ENCODE assay signal across 8 cellular contexts in the genomic region with DNA sequence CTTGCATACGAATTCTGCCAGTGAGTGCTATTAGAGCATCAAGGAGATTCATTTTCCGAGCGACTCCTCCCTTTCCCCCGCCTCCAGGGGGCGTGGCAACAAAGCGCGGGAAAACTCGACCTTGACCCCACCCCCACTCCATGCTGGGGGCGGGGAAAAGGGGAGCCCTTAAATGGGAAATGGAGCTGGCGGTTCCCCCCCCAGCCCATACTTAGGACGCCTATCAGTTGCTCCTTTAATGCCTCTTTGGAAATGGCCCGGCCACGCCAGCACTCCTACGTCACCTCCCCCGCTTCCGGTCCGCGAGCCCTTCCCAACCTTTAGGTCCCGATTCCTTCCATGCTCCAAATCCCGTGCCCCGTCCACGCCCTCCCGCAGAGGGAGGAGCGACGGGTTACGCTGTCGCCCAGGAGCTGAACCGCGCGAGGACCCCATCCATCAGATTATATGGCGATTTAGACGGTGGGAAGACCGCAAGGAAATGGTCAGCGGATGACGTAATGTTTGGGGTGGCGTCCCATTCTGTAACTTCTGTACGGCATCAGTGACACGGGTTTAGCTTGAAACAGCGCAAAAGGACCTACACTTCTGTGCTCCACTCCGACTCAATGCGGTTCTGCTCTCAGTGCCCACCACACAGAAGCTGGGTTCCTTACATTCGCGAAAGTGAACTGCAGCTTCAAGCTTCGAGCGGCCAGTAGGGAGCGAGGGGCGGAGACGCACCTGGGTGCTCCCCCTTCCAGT. TPM values are rescaled to one million over a fixed set of nuclear protein-coding genes. Genes with fewer than 3 reads are reported as not detected.
DNase-seq lines count a peak whose midpoint lies in the region; ATAC-seq and TF ChIP-seq lines count a peak whose summit lies in the region.

No MANE protein-coding gene starts in this region.

- peak overlapping the region; percentile 66 for H3K4me3 ChIP-seq in Jurkat, Clone E6-1 (ENCODE audit: low read length)
- peak overlapping the region; percentile 72 for H3K4me3 ChIP-seq in PC-3 (ENCODE audit: low read length)
- peak overlapping the region; percentile 93 for H3K4me3 ChIP-seq in mucosa of rectum (ENCODE audit: low read length in 2 of 2)

- intact Hi-C loops in PC-3 (cut with micrococcal nuclease) = loop anchor here (1.0 to 5.0 kb wide), 2 partner anchors 61 to 85 kb away; no protein-coding TSS in a partner anchor

- peak; percentile 100 for DNase-seq in DMS 273 treated with DMSO at 0.1 percent for 48 hours (lab: John Stamatoyannopoulos, UW)
- peak; percentile 96 for DNase-seq in Jurkat, Clone E6-1 (ENCODE audit: low read depth, low spot score)
- DNase-seq in PC-3 = peak; percentile 99
- peak; percentile 99 for DNase-seq in activated T-cell treated with anti-CD3 and anti-CD28 coated beads, Interleukin-2, amount 50 U/mL, for 24 hours
- DNase-seq in erythroblast (lab: John Stamatoyannopoulos, UW) = peak; percentile 99
- peak; percentile 86 to 95 for DNase-seq in stimulated activated CD8-positive, alpha-beta memory T cell treated with anti-CD3 and anti-CD28 coated beads, Interleukin-4, amount 100 ng/mL, for 4 hours (ENCODE audit: low read depth in 2 of 2, low spot score in 1 of 2)

- H3K27ac Mint-ChIP-seq in activated T-cell treated with anti-CD3 and anti-CD28 coated beads, Interleukin-2, amount 50 U/mL, for 24 hours = peak overlapping the region; percentile 99

- no peaks in the 10 kb centered on the region for H4K20me1 ChIP-seq in PC-3 (ENCODE audit: low read length)

- H3K9me3 Mint-ChIP-seq in activated T-cell treated with anti-CD3 and anti-CD28 coated beads, Interleukin-2, amount 50 U/mL, for 24 hours = no peaks in the 10 kb centered on the region

- H3K4me2 ChIP-seq in PC-3 (ENCODE audit: low read length) = peak overlapping the region; percentile 89

- no peaks in the 10 kb centered on the region for H3F3A ChIP-seq in PC-3 (ENCODE audit: low read length, unreplicated experiment)

- peak overlapping the region; percentile 92 for H2AFZ ChIP-seq in PC-3 (ENCODE audit: low read length)

- no peak for TF ChIP-seq CTCF in PC-3 (conservative IDR thresholded peaks at IDR 0.05; ENCODE audit: low read depth, low read length)

- CTCF ChIA-PET in PC-3 (lab: Charles Lee) = interaction anchor here (0.5 to 1.3 kb wide), 9 partner anchors 20 to 555 kb away, joined by 3 to 10 read pairs (median 4); a partner anchor contains a TSS

- POLR2A ChIA-PET in PC-3 (lab: Charles Lee; ENCODE audit: unreplicated experiment) = interaction anchor here (0.6 to 0.8 kb wide), 7 partner anchors 19 to 730 kb away, joined by 4 to 10 read pairs (median 6); no protein-coding TSS in a partner anchor

- no peaks in the 10 kb centered on the region for H3K27me3 Mint-ChIP-seq in activated T-cell treated with anti-CD3 and anti-CD28 coated beads, Interleukin-2, amount 50 U/mL, for 24 hours

- H3K4me3 Mint-ChIP-seq in activated T-cell treated with anti-CD3 and anti-CD28 coated beads, Interleukin-2, amount 50 U/mL, for 24 hours = peak overlapping the region; percentile 96

- TF ChIP-seq POLR2A in erythroblast (IDR thresholded peaks at IDR 0.05; ENCODE audit: low read length) = peak; percentile 85

- peak; percentile 27 for ATAC-seq in GM21619 (IDR thresholded peaks at IDR 0.05; ENCODE audit: unreplicated experiment)
- ATAC-seq in PC-3 = peak; percentile 51

- peaks cover 46% of the 10 kb centered on the region for H3K4me1 Mint-ChIP-seq in activated T-cell treated with anti-CD3 and anti-CD28 coated beads, Interleukin-2, amount 50 U/mL, for 24 hours (ENCODE audit: low read depth)

- H3K27ac ChIP-seq in PC-3 (ENCODE audit: low read length) (peak overlapping the region; percentile 88), mucosa of rectum (ENCODE audit: low read depth in 2 of 2, low read length in 2 of 2) (peak overlapping the region; percentile 99 to 100)

- H3K79me2 ChIP-seq in PC-3 (ENCODE audit: low read length) = peaks cover 24% of the 10 kb centered on the region

- peaks cover 16% of the 10 kb centered on the region for H3K4me1 ChIP-seq in PC-3 (ENCODE audit: insufficient read depth, low read length)
- H3K4me1 ChIP-seq in mucosa of rectum (ENCODE audit: control insufficient read depth in 2 of 2, insufficient read depth in 2 of 2, low read length in 2 of 2) = peaks cover 11 to 16% of the 10 kb centered on the region in 2 donors

- BruUV-seq in PC-3 (replicated peaks; lab: Mats Ljungman, UMichigan) = TSS peak; percentile 95

- peaks cover 38% of the 10 kb centered on the region for H3K36me3 Mint-ChIP-seq in activated T-cell treated with anti-CD3 and anti-CD28 coated beads, Interleukin-2, amount 50 U/mL, for 24 hours (ENCODE audit: low read depth)

- H3K36me3 ChIP-seq in PC-3 (ENCODE audit: low read depth, low read length) (peaks cover 3% of the 10 kb centered on the region; the same call in 1 of the 2 replicates), mucosa of rectum (ENCODE audit: control insufficient read depth in 2 of 2, insufficient read depth in 2 of 2, low read length in 2 of 2) (peaks cover 7 to 9% of the 10 kb centered on the region in 2 donors)

- H3K9me3 ChIP-seq in PC-3 (ENCODE audit: low read length) (no peaks in the 10 kb centered on the region), mucosa of rectum (ENCODE audit: control insufficient read depth in 2 of 2, low read length in 2 of 2) (no peaks in the 10 kb centered on the region)

- H3K9me2 ChIP-seq in PC-3 (replicated peaks; ENCODE audit: low read length) = no peaks in the 10 kb centered on the region

- peak overlapping the region; percentile 83 for H3K9ac ChIP-seq in PC-3 (ENCODE audit: low read length)
- H3K9ac ChIP-seq in mucosa of rectum (ENCODE audit: low read depth in 1 of 2, low read length in 2 of 2) = peak overlapping the region; percentile 82 to 99

- no peaks in the 10 kb centered on the region for H3K27me3 ChIP-seq in PC-3 (ENCODE audit: low read length)
- no peaks in the 10 kb centered on the region for H3K27me3 ChIP-seq in mucosa of rectum (ENCODE audit: control insufficient read depth in 2 of 2, insufficient read depth in 2 of 2, low read length in 2 of 2)

RNA-seq across cellular contexts. Expression of a gene that starts 0.7 kb away (rescaled TPM):
- 14.6 TPM for polyA plus RNA-seq in Jurkat, Clone E6-1 (2012; ENCODE audit: insufficient read depth, insufficient read length)
- 24.6 and 30.3 TPM in 2 replicates for total RNA-seq in PC-3 (2014; rRNA removed)

RNA-seq across cellular contexts. Expression of a gene that starts 26.9 kb away (rescaled TPM):
- polyA plus RNA-seq in Jurkat, Clone E6-1 (2012; ENCODE audit: insufficient read depth, insufficient read length) = 385 TPM
- total RNA-seq in PC-3 (2014; rRNA removed) = 404 and 469 TPM in 2 replicates

RNA-seq across cellular contexts. Expression of a gene that starts 45.8 kb away (rescaled TPM):
- 45.5 TPM for polyA plus RNA-seq in Jurkat, Clone E6-1 (2012; ENCODE audit: insufficient read depth, insufficient read length)
- 75.6 and 99.5 TPM in 2 replicates for total RNA-seq in PC-3 (2014; rRNA removed)

Comparison
In these comparisons a context has a peak if more than half of its experiments do, and no peak if none do; other contexts are left out.
1. Peak in every context shown above with its lines: DNase-seq, ATAC-seq, H3K4me3 ChIP-seq and H3K27ac ChIP-seq.